In genomic region chr4:147760176-147760575, GRCh38 we compare ENCODE assay signal across 1 cellular context.
TF ChIP-seq lines count a peak whose summit lies in the region.

No MANE protein-coding gene starts in this region.

TF ChIP-seq in HepG2, 621 proteins besides CTCF, POLR2A, EP300 and RAD21:
- TF ChIP-seq NONO (IDR thresholded peaks at IDR 0.05), result no peak
- TF ChIP-seq NONO (CRISPR knock-in tag; conservative IDR thresholded peaks at IDR 0.05), result no peak
- TF ChIP-seq RBAK (CRISPR knock-in tag; IDR thresholded peaks at IDR 0.05), result no peak
- no peak for TF ChIP-seq ZFP41 (CRISPR knock-in tag; IDR thresholded peaks at IDR 0.05; ENCODE audit: borderline replicate concordance)
- no peak for TF ChIP-seq MTA1 (CRISPR knock-in tag; IDR thresholded peaks at IDR 0.05; ENCODE audit: borderline replicate concordance)
- TF ChIP-seq RBFOX2 (IDR thresholded peaks at IDR 0.05; ENCODE audit: low read depth, low read length), result no peak
- TF ChIP-seq POLR2AphosphoS2 (IDR thresholded peaks at IDR 0.05; ENCODE audit: low read depth, low read length), result no peak
